Comparison of ENCODE assay signal across 1 cellular context in the genomic region with DNA sequence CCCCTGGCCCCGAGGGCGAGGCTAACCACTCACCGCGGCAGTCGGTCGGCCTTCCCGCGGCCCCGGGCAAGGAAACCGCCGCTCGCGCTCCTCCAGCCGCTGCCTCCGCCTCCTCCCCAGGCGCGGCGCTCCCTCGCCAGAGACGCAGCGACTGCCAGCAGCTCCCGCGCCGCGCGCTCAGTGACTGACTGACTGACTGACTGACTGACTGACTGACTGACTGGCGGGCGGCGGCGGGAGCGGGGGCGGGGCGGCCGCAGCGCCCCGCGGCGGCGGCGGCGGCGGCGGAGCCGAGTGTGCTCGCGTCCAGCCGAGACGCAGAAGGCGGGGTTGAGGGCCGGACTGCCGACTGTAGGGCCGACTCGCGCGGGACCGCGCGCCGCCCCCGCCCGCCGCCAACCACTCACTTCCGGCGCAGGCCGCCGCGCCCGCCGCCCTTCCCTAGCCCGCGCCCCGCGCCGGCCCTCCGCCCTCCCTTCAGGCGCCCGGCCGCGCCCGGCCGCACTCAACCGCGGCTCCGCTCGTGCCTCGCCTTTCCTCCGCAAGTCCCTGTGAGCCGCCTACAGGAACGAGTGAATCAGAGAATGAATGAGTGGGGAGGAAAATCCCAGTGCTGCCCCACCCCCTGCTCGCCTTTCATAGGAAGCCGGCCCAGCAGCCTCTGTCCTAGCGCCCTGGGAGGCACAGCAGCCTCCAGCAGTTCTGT.
A peak's percentile ranks its signal among the peaks of the same experiment; 100 is the strongest.
TF ChIP-seq lines count a peak whose summit lies in the region.

A gene with protein sequence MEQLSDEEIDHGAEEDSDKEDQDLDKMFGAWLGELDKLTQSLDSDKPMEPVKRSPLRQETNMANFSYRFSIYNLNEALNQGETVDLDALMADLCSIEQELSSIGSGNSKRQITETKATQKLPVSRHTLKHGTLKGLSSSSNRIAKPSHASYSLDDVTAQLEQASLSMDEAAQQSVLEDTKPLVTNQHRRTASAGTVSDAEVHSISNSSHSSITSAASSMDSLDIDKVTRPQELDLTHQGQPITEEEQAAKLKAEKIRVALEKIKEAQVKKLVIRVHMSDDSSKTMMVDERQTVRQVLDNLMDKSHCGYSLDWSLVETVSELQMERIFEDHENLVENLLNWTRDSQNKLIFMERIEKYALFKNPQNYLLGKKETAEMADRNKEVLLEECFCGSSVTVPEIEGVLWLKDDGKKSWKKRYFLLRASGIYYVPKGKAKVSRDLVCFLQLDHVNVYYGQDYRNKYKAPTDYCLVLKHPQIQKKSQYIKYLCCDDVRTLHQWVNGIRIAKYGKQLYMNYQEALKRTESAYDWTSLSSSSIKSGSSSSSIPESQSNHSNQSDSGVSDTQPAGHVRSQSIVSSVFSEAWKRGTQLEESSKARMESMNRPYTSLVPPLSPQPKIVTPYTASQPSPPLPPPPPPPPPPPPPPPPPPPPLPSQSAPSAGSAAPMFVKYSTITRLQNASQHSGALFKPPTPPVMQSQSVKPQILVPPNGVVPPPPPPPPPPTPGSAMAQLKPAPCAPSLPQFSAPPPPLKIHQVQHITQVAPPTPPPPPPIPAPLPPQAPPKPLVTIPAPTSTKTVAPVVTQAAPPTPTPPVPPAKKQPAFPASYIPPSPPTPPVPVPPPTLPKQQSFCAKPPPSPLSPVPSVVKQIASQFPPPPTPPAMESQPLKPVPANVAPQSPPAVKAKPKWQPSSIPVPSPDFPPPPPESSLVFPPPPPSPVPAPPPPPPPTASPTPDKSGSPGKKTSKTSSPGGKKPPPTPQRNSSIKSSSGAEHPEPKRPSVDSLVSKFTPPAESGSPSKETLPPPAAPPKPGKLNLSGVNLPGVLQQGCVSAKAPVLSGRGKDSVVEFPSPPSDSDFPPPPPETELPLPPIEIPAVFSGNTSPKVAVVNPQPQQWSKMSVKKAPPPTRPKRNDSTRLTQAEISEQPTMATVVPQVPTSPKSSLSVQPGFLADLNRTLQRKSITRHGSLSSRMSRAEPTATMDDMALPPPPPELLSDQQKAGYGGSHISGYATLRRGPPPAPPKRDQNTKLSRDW (minus strand): TSS at position 224 of the 706 bp plus-strand sequence. CDS start 39,948 bp downstream, outside the sequence.

TF ChIP-seq in HepG2, 621 proteins besides CTCF, POLR2A, EP300 and RAD21 (continued from another document and continues in another):
- TF ChIP-seq, protein P1, sequence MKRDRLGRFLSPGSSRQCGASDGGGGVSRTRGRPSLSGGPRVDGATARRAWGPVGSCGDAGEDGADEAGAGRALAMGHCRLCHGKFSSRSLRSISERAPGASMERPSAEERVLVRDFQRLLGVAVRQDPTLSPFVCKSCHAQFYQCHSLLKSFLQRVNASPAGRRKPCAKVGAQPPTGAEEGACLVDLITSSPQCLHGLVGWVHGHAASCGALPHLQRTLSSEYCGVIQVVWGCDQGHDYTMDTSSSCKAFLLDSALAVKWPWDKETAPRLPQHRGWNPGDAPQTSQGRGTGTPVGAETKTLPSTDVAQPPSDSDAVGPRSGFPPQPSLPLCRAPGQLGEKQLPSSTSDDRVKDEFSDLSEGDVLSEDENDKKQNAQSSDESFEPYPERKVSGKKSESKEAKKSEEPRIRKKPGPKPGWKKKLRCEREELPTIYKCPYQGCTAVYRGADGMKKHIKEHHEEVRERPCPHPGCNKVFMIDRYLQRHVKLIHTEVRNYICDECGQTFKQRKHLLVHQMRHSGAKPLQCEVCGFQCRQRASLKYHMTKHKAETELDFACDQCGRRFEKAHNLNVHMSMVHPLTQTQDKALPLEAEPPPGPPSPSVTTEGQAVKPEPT (CRISPR knock-in tag; IDR thresholded peaks at IDR 0.05; ENCODE audit: low read depth), result no peak; the same call in 1 of the 2 replicates
- TF ChIP-seq, protein P2, sequence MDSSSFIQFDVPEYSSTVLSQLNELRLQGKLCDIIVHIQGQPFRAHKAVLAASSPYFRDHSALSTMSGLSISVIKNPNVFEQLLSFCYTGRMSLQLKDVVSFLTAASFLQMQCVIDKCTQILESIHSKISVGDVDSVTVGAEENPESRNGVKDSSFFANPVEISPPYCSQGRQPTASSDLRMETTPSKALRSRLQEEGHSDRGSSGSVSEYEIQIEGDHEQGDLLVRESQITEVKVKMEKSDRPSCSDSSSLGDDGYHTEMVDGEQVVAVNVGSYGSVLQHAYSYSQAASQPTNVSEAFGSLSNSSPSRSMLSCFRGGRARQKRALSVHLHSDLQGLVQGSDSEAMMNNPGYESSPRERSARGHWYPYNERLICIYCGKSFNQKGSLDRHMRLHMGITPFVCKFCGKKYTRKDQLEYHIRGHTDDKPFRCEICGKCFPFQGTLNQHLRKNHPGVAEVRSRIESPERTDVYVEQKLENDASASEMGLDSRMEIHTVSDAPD (CRISPR knock-in tag; IDR thresholded peaks at IDR 0.05), result no peak
- TF ChIP-seq, protein P3, sequence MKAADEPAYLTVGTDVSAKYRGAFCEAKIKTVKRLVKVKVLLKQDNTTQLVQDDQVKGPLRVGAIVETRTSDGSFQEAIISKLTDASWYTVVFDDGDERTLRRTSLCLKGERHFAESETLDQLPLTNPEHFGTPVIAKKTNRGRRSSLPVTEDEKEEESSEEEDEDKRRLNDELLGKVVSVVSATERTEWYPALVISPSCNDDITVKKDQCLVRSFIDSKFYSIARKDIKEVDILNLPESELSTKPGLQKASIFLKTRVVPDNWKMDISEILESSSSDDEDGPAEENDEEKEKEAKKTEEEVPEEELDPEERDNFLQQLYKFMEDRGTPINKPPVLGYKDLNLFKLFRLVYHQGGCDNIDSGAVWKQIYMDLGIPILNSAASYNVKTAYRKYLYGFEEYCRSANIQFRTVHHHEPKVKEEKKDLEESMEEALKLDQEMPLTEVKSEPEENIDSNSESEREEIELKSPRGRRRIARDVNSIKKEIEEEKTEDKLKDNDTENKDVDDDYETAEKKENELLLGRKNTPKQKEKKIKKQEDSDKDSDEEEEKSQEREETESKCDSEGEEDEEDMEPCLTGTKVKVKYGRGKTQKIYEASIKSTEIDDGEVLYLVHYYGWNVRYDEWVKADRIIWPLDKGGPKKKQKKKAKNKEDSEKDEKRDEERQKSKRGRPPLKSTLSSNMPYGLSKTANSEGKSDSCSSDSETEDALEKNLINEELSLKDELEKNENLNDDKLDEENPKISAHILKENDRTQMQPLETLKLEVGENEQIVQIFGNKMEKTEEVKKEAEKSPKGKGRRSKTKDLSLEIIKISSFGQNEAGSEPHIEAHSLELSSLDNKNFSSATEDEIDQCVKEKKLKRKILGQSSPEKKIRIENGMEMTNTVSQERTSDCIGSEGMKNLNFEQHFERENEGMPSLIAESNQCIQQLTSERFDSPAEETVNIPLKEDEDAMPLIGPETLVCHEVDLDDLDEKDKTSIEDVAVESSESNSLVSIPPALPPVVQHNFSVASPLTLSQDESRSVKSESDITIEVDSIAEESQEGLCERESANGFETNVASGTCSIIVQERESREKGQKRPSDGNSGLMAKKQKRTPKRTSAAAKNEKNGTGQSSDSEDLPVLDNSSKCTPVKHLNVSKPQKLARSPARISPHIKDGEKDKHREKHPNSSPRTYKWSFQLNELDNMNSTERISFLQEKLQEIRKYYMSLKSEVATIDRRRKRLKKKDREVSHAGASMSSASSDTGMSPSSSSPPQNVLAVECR (CRISPR knock-in tag; IDR thresholded peaks at IDR 0.05; ENCODE audit: borderline replicate concordance), result peak; percentile 84
- TF ChIP-seq, protein P4, sequence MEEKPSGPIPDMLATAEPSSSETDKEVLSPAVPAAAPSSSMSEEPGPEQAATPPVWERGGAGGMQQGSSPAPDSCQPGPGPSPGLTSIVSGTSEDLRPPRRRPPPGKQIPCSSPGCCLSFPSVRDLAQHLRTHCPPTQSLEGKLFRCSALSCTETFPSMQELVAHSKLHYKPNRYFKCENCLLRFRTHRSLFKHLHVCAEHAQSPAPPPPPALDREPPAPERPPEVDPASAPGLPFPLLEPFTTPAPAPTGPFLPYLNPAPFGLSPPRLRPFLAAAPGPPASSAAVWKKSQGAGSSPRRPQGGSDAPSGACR (CRISPR knock-in tag; IDR thresholded peaks at IDR 0.05), result no peak
- TF ChIP-seq RNF2 (conservative IDR thresholded peaks at IDR 0.05; ENCODE audit: low read depth) (0 out of 2 replicates have a peak, but pooled peaks have one; percentile 4), PCBP1 (IDR thresholded peaks at IDR 0.05; ENCODE audit: borderline replicate concordance, low read depth, low read length) (no peak), HCFC1 (IDR thresholded peaks at IDR 0.05; ENCODE audit: low read depth, low read length) (0 out of 2 replicates have a peak, but pooled peaks have one; percentile 15), SRSF1 (optimal IDR thresholded peaks at IDR 0.05; ENCODE audit: low read depth, low read length) (peak; percentile 33), JUNB (CRISPR knock-in tag; IDR thresholded peaks at IDR 0.05; ENCODE audit: borderline replicate concordance) (no peak), ESRRA (CRISPR knock-in tag; IDR thresholded peaks at IDR 0.05; ENCODE audit: low read depth) (peak; percentile 3; the same call in 1 of the 2 replicates), TARDBP (CRISPR knock-in tag; IDR thresholded peaks at IDR 0.05) (peak; percentile 76), POLR2AphosphoS2 (IDR thresholded peaks at IDR 0.05; ENCODE audit: low read depth, low read length) (no peak), ZNF441 (CRISPR knock-in tag; IDR thresholded peaks at IDR 0.05; ENCODE audit: borderline replicate concordance) (peak; percentile 100), ZNF431 (CRISPR knock-in tag; IDR thresholded peaks at IDR 0.05; ENCODE audit: borderline replicate concordance, low read depth) (peak; percentile 55; the same call in 1 of the 2 replicates)
- TF ChIP-seq, protein P5, sequence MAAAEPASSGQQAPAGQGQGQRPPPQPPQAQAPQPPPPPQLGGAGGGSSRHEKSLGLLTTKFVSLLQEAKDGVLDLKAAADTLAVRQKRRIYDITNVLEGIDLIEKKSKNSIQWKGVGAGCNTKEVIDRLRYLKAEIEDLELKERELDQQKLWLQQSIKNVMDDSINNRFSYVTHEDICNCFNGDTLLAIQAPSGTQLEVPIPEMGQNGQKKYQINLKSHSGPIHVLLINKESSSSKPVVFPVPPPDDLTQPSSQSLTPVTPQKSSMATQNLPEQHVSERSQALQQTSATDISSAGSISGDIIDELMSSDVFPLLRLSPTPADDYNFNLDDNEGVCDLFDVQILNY (CRISPR knock-in tag; conservative IDR thresholded peaks at IDR 0.05), result no peak
- TF ChIP-seq, protein P6, sequence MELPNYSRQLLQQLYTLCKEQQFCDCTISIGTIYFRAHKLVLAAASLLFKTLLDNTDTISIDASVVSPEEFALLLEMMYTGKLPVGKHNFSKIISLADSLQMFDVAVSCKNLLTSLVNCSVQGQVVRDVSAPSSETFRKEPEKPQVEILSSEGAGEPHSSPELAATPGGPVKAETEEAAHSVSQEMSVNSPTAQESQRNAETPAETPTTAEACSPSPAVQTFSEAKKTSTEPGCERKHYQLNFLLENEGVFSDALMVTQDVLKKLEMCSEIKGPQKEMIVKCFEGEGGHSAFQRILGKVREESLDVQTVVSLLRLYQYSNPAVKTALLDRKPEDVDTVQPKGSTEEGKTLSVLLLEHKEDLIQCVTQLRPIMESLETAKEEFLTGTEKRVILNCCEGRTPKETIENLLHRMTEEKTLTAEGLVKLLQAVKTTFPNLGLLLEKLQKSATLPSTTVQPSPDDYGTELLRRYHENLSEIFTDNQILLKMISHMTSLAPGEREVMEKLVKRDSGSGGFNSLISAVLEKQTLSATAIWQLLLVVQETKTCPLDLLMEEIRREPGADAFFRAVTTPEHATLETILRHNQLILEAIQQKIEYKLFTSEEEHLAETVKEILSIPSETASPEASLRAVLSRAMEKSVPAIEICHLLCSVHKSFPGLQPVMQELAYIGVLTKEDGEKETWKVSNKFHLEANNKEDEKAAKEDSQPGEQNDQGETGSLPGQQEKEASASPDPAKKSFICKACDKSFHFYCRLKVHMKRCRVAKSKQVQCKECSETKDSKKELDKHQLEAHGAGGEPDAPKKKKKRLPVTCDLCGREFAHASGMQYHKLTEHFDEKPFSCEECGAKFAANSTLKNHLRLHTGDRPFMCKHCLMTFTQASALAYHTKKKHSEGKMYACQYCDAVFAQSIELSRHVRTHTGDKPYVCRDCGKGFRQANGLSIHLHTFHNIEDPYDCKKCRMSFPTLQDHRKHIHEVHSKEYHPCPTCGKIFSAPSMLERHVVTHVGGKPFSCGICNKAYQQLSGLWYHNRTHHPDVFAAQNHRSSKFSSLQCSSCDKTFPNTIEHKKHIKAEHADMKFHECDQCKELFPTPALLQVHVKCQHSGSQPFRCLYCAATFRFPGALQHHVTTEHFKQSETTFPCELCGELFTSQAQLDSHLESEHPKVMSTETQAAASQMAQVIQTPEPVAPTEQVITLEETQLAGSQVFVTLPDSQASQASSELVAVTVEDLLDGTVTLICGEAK (IDR thresholded peaks at IDR 0.05), result no peak
- TF ChIP-seq, protein P6 (CRISPR knock-in tag; IDR thresholded peaks at IDR 0.05), result no peak
- TF ChIP-seq, protein P7, sequence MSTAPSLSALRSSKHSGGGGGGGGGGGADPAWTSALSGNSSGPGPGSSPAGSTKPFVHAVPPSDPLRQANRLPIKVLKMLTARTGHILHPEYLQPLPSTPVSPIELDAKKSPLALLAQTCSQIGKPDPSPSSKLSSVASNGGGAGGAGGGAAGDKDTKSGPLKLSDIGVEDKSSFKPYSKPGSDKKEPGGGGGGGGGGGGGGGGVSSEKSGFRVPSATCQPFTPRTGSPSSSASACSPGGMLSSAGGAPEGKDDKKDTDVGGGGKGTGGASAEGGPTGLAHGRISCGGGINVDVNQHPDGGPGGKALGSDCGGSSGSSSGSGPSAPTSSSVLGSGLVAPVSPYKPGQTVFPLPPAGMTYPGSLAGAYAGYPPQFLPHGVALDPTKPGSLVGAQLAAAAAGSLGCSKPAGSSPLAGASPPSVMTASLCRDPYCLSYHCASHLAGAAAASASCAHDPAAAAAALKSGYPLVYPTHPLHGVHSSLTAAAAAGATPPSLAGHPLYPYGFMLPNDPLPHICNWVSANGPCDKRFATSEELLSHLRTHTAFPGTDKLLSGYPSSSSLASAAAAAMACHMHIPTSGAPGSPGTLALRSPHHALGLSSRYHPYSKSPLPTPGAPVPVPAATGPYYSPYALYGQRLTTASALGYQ (CRISPR knock-in tag; IDR thresholded peaks at IDR 0.05), result peak; percentile 19; the same call in 1 of the 2 replicates
